ENCODE assay signal across 8 cellular contexts in the genomic region with DNA sequence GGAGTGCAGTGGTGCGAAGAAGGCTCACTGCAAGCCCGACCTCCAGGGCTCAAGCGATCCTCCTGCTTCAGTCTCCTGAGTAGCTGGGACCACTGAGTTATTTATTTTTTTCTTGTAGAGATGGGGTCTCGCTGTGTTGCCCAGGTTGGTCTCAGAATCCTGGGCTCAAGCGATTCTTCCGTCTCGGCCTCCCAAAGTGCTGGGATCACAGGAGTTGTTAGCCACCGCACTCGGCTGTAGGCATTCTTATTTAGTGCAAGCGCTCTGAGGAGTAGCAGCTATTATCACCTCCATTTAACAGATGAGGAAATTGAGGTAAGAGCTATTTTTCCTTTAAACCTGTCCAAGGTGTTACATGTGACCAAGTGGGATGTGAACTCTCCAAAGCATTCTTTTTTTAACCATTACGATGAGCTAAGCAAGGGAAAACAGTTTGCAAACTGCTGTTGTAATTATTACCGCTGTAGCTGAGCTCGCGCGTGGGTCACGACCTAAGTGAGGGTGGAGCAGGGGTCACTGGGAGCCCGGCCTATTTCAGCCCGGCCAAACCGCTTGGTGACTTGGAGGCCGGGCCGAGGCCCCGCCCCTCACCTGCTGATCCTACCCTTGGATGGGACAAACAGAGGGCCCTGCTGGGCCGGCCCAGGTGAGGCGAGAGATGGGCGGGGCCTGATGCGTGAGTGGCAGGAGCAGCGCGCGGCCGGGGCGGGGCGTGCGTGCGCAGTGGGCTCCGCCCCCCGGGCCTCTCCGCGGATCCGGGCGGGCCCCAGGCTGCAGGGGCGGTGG. TPM values are rescaled to one million over a fixed set of nuclear protein-coding genes. Genes with fewer than 3 reads are reported as not detected.
DNase-seq lines count a peak whose midpoint lies in the region; ATAC-seq, FAIRE-seq and TF ChIP-seq lines count a peak whose summit lies in the region.

No MANE protein-coding gene starts in this region.

- H4K20me1 ChIP-seq in HepG2 (ENCODE audit: insufficient read depth, low read length), result 0 out of 2 replicates have a peak, but pooled peaks cover 4% of the 10 kb centered on the region

- H3K27ac ChIP-seq in HepG2 (ENCODE audit: extremely low read length, insufficient read depth, low read length), result no peak overlapping the region

- intact Hi-C loops in HepG2 (cut with micrococcal nuclease; ENCODE audit: unreplicated experiment), result loop anchor here (5.0 kb wide), 1 partner anchor 80 kb away; no protein-coding TSS in a partner anchor

- peak overlapping the region; percentile 52 to 75 (median 59) for H3K4me3 ChIP-seq in HepG2 (replicated peaks in 1 of 3; ENCODE audit: insufficient read depth in 1 of 3, low read depth in 2 of 3, low read length in 3 of 3)

- no peak for TF ChIP-seq POLR2A in HepG2 (IDR thresholded peaks at IDR 0.05; ENCODE audit: insufficient read depth in 1 of 2, low read depth in 2 of 2, low read length in 2 of 2)

- no peak overlapping the region for H2AFZ ChIP-seq in HepG2 (ENCODE audit: low read length)

- CTCF ChIA-PET in HepG2 (lab: Yijun Ruan, JAX; ENCODE audit: low intra/inter-chr PET ratio, low total read pairs), result no interaction called here

- peak overlapping the region; percentile 47; the same call in 1 of the 2 replicates for H3K9ac ChIP-seq in HepG2 (ENCODE audit: insufficient read depth, low read depth, low read length)

- no peaks in the 10 kb centered on the region for H3K36me3 ChIP-seq in HepG2 (replicated peaks in 1 of 2; ENCODE audit: control insufficient read depth in 1 of 2, insufficient read depth in 2 of 2, low read length in 2 of 2)

- no peak for TF ChIP-seq RAD21 in HepG2 (CRISPR knock-in tag; IDR thresholded peaks at IDR 0.05)

- no peak for TF ChIP-seq EP300 in HepG2 (IDR thresholded peaks at IDR 0.05; ENCODE audit: low read depth in 2 of 2, low read length in 2 of 2)
- no peak for TF ChIP-seq EP300 in HepG2 (CRISPR knock-in tag; IDR thresholded peaks at IDR 0.05; ENCODE audit: borderline replicate concordance)

- peak overlapping the region; percentile 93 for H3K4me2 ChIP-seq in HepG2 (ENCODE audit: low read depth, low read length)

- no peaks in the 10 kb centered on the region for H3K9me3 ChIP-seq in HepG2 (ENCODE audit: low read length)

- DNase-seq in SIG-M5 treated with dmso at 0.1 percent for 504 hours (lab: John Stamatoyannopoulos, UW; ENCODE audit: unreplicated experiment) (peak; percentile 64), SIG-M5 (lab: John Stamatoyannopoulos, UW) (no peak), NCI-H460 (ENCODE audit: extremely low read depth, low read depth) (peak; percentile 54), dedifferentiated amniotic fluid mesenchymal stem cell (ENCODE audit: extremely low spot score) (peak; percentile 44), HepG2 (ENCODE audit: low spot score) (peak; percentile 89)
- DNase-seq in activated CD4-positive, alpha-beta T cell treated with anti-CD3 and anti-CD28 coated beads, Interleukin-2, amount 50 U/mL, for 24 hours (ENCODE audit: low read depth in 1 of 2, low spot score in 1 of 2), result peak; percentile 62 to 71
- peak; percentile 81 to 90 for DNase-seq in stimulated activated CD4-positive, alpha-beta T cell treated with anti-CD3 and anti-CD28 coated beads, Interleukin-2, amount 100 ng/mL, for 24 hours

- peak; percentile 72 for ATAC-seq in HG03135 (IDR thresholded peaks at IDR 0.05; ENCODE audit: unreplicated experiment)
- ATAC-seq in HepG2, result peak; percentile 75

- 2% methylated on average over 17 of the region's 41 CpGs for WGBS in HepG2 (ENCODE audit: low lambda C conversion rate)

- peaks cover 53% of the 10 kb centered on the region for H3K4me1 ChIP-seq in HepG2 (ENCODE audit: insufficient read depth, low read length)

- no TSS peak for BruUV-seq in HepG2 (replicated peaks; lab: Mats Ljungman, UMichigan)

- in situ Hi-C loops in HepG2 (cut with HindIII; ENCODE audit: extremely low pct_ligation_motif_present, low pct_unique_long_range_greater_than_20kb), result loop anchor here (5.0 kb wide), 1 partner anchor 80 kb away; no protein-coding TSS in a partner anchor

- POLR2A ChIA-PET in HepG2 (lab: Yijun Ruan, JAX), result interaction anchor here (0.6 to 1.1 kb wide), 4 partner anchors 23 to 1263 kb away, joined by 3 to 5 read pairs (median 4); a partner anchor contains a TSS

- TF ChIP-seq CTCF in HepG2 (CRISPR knock-in tag; IDR thresholded peaks at IDR 0.05), result no peak

- no peaks in the 10 kb centered on the region for H3K79me2 ChIP-seq in HepG2 (ENCODE audit: insufficient read depth, low read length)

- FAIRE-seq in HepG2 (lab: Jason Lieb, UNC), result no peak

- H3K27me3 ChIP-seq in HepG2 (ENCODE audit: control insufficient read depth in 1 of 2, insufficient read depth in 2 of 2, low read length in 2 of 2), result no peaks in the 10 kb centered on the region

TF ChIP-seq in HepG2, 621 proteins besides CTCF, POLR2A, EP300 and RAD21 (continues in another document):
- TF ChIP-seq NCOA2 (CRISPR knock-in tag; IDR thresholded peaks at IDR 0.05), result no peak
- no peak; the same call in 1 of the 2 replicates for TF ChIP-seq GATAD2A (CRISPR knock-in tag; IDR thresholded peaks at IDR 0.05)
- TF ChIP-seq, protein P1, sequence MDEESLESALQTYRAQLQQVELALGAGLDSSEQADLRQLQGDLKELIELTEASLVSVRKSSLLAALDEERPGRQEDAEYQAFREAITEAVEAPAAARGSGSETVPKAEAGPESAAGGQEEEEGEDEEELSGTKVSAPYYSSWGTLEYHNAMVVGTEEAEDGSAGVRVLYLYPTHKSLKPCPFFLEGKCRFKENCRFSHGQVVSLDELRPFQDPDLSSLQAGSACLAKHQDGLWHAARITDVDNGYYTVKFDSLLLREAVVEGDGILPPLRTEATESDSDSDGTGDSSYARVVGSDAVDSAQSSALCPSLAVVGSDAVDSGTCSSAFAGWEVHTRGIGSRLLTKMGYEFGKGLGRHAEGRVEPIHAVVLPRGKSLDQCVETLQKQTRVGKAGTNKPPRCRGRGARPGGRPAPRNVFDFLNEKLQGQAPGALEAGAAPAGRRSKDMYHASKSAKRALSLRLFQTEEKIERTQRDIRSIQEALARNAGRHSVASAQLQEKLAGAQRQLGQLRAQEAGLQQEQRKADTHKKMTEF (CRISPR knock-in tag; IDR thresholded peaks at IDR 0.05), result no peak
- TF ChIP-seq PHF8 (CRISPR knock-in tag; IDR thresholded peaks at IDR 0.05), result no peak
- TF ChIP-seq ZNF709 (CRISPR knock-in tag; IDR thresholded peaks at IDR 0.05), result no peak
- TF ChIP-seq SIX1 (CRISPR knock-in tag; IDR thresholded peaks at IDR 0.05; ENCODE audit: borderline replicate concordance), result no peak

RNA-seq across cellular contexts. Expression of a gene that starts 0.4 kb away (rescaled TPM):
- 1.5 and 1.6 TPM in 2 replicates for total RNA-seq in NCI-H460 (2014; rRNA removed; shearing (Covaris generic))
- 1.2 and 1.4 TPM in 2 replicates for polyA plus RNA-seq in NCI-H460 (2014; cell fraction: nucleus; rRNA removed)
- 10.2 and 13.8 TPM in 2 replicates for total RNA-seq in HepG2 (2016; rRNA removed; fragmentation: Illumina TruSeq; extraction: Trizol)
- total RNA-seq in HepG2 (2016; cell fraction: cytosol; rRNA removed; fragmentation: Illumina TruSeq; extraction: Trizol; ENCODE audit: low read depth), result 1.6 and 2.8 TPM in 2 replicates
- 8.1 and 13.9 TPM in 2 replicates for total RNA-seq in HepG2 (2016; cell fraction: insoluble cytoplasmic fraction; rRNA removed; fragmentation: Illumina TruSeq; extraction: Trizol)
- 6.5 and 7.3 TPM in 2 replicates for total RNA-seq in HepG2 (2016; cell fraction: membrane; rRNA removed; fragmentation: Illumina TruSeq; extraction: Trizol)
- 10.2 and 12.6 TPM in 2 replicates for total RNA-seq in HepG2 (2016; cell fraction: nucleus; rRNA removed; fragmentation: Illumina TruSeq; extraction: Trizol)
- polyA plus RNA-seq in HepG2 (2011; rRNA removed), result 8.9 and 9.8 TPM in 2 replicates
- 8.5 and 10.8 TPM in 2 replicates for polyA plus RNA-seq in HepG2 (2011; cell fraction: cytosol; rRNA removed)
- 5.2 and 6.3 TPM in 2 replicates for polyA plus RNA-seq in HepG2 (2011; cell fraction: nucleus; rRNA removed)
- 5.6 and 7.9 TPM in 2 replicates for polyA plus RNA-seq in HepG2 (2012)
- polyA plus RNA-seq in HepG2 (2016; cell fraction: cytosol; fragmentation: Illumina TruSeq; extraction: Trizol; ENCODE audit: low read depth), result 1.5 TPM in 2 replicates
- 9.5 and 11.0 TPM in 2 replicates for polyA plus RNA-seq in HepG2 (2016; cell fraction: insoluble cytoplasmic fraction; fragmentation: Illumina TruSeq; extraction: Trizol; ENCODE audit: low read depth)
- 4.1 and 5.6 TPM in 2 replicates for polyA plus RNA-seq in HepG2 (2016; cell fraction: membrane; fragmentation: Illumina TruSeq; extraction: Trizol; ENCODE audit: low read depth)
- polyA plus RNA-seq in HepG2 (2016; cell fraction: nucleus; fragmentation: Illumina TruSeq; extraction: Trizol; ENCODE audit: insufficient read depth, low read depth), result 20.4 and 21.5 TPM in 2 replicates
- polyA minus RNA-seq in HepG2 (2011; rRNA and poly(A)+ RNA removed; ENCODE audit: low replicate concordance), result 1.5 and 13.8 TPM in 2 replicates
- polyA minus RNA-seq in HepG2 (2011; cell fraction: cytosol; rRNA and poly(A)+ RNA removed), result 5.3 and 6.3 TPM in 2 replicates
- 1.8 and 2.7 TPM in 2 replicates for polyA minus RNA-seq in HepG2 (2011; cell fraction: nucleus; rRNA and poly(A)+ RNA removed)

RNA-seq across cellular contexts. Expression of a gene that starts 10.8 kb away (rescaled TPM):
- not detected in 2 replicates for total RNA-seq in NCI-H460 (2014; rRNA removed; shearing (Covaris generic))
- polyA plus RNA-seq in NCI-H460 (2014; cell fraction: nucleus; rRNA removed), result not detected in 2 replicates
- not detected in 2 replicates for total RNA-seq in HepG2 (2016; rRNA removed; fragmentation: Illumina TruSeq; extraction: Trizol)
- total RNA-seq in HepG2 (2016; cell fraction: cytosol; rRNA removed; fragmentation: Illumina TruSeq; extraction: Trizol; ENCODE audit: low read depth), result not detected in 2 replicates
- total RNA-seq in HepG2 (2016; cell fraction: insoluble cytoplasmic fraction; rRNA removed; fragmentation: Illumina TruSeq; extraction: Trizol), result 0.19 TPM in 1 of 2 replicates, not detected in the other
- total RNA-seq in HepG2 (2016; cell fraction: membrane; rRNA removed; fragmentation: Illumina TruSeq; extraction: Trizol), result not detected in 2 replicates
- not detected in 2 replicates for total RNA-seq in HepG2 (2016; cell fraction: nucleus; rRNA removed; fragmentation: Illumina TruSeq; extraction: Trizol)
- not detected in 2 replicates for polyA plus RNA-seq in HepG2 (2011; rRNA removed)
- polyA plus RNA-seq in HepG2 (2011; cell fraction: cytosol; rRNA removed), result not detected in 2 replicates
- not detected in 2 replicates for polyA plus RNA-seq in HepG2 (2011; cell fraction: nucleus; rRNA removed)
- polyA plus RNA-seq in HepG2 (2012), result not detected in 2 replicates
- polyA plus RNA-seq in HepG2 (2016; cell fraction: cytosol; fragmentation: Illumina TruSeq; extraction: Trizol; ENCODE audit: low read depth), result 0.25 TPM in 1 of 2 replicates, not detected in the other
- not detected in 2 replicates for polyA plus RNA-seq in HepG2 (2016; cell fraction: insoluble cytoplasmic fraction; fragmentation: Illumina TruSeq; extraction: Trizol; ENCODE audit: low read depth)
- polyA plus RNA-seq in HepG2 (2016; cell fraction: membrane; fragmentation: Illumina TruSeq; extraction: Trizol; ENCODE audit: low read depth), result not detected in 2 replicates
- polyA plus RNA-seq in HepG2 (2016; cell fraction: nucleus; fragmentation: Illumina TruSeq; extraction: Trizol; ENCODE audit: insufficient read depth, low read depth), result not detected in 2 replicates
- polyA minus RNA-seq in HepG2 (2011; rRNA and poly(A)+ RNA removed; ENCODE audit: low replicate concordance), result not detected in 2 replicates
- not detected in 2 replicates for polyA minus RNA-seq in HepG2 (2011; cell fraction: cytosol; rRNA and poly(A)+ RNA removed)
- not detected in 2 replicates for polyA minus RNA-seq in HepG2 (2011; cell fraction: nucleus; rRNA and poly(A)+ RNA removed)
